In genomic region chr13:113333076-113333475, GRCh38 we compare ENCODE assay signal across 17 cellular contexts. TPM values are rescaled to one million over a fixed set of nuclear protein-coding genes. Genes with fewer than 3 reads are reported as not detected.
DNase-seq lines count a peak whose midpoint lies in the region; ATAC-seq and TF ChIP-seq lines count a peak whose summit lies in the region.
"Had no signal": no experiment of that assay in that cellular context is flagged by ENCODE, and none has a peak within 500 bp of the region (broad histone marks: within the 10 kb centered on the region; RNA-seq: fewer than 3 reads in every experiment).

No MANE protein-coding gene starts in this region.

- peaks cover 45% of the 10 kb centered on the region for H3K36me3 Mint-ChIP-seq in endodermal cell (ENCODE audit: low read depth)
- H3K36me3 Mint-ChIP-seq: CD4-positive, CD25-positive, alpha-beta regulatory T cell; CD8-positive, alpha-beta T cell had no signal

- H3K36me3 ChIP-seq in endodermal cell (ENCODE audit: control insufficient read depth, insufficient read depth, low read length) (no peaks in the 10 kb centered on the region), lower lobe of right lung (no peaks in the 10 kb centered on the region)
- H3K36me3 ChIP-seq: BLaER1 had no signal

- H3K4me3 Mint-ChIP-seq in endodermal cell, result no peak overlapping the region
- H3K4me3 Mint-ChIP-seq: B cell; CD4-positive, CD25-positive, alpha-beta regulatory T cell; CD8-positive, alpha-beta T cell had no signal

- WGBS in endodermal cell (ENCODE audit: insufficient coverage in 1 of 2, insufficient read length in 1 of 2), 2 experiments, result 94 to 97% methylated on average over 13 to 14 of the region's 14 CpGs

- intact Hi-C loops in Right ventricle myocardium superior (cut with DNase I), result no loop called here
- intact Hi-C loops in cardiac septum (cut with DNase I), result no loop called here
- intact Hi-C loops in lower lobe of right lung (cut with DNase I), result no loop called here

- no peaks in the 10 kb centered on the region for H3K4me1 Mint-ChIP-seq in endodermal cell
- H3K4me1 Mint-ChIP-seq: B cell; CD4-positive, CD25-positive, alpha-beta regulatory T cell had no signal

- H3K9me3 ChIP-seq in endodermal cell (ENCODE audit: control insufficient read depth, low read length) (no peaks in the 10 kb centered on the region), lower lobe of right lung (no peaks in the 10 kb centered on the region)
- H3K9me3 ChIP-seq: BLaER1, Caco-2 had no signal

- ATAC-seq in Right ventricle myocardium superior (ENCODE audit: poor library complexity) (no peak), lower lobe of right lung (no peak), HG02852 (IDR thresholded peaks at IDR 0.05; ENCODE audit: unreplicated experiment) (no peak), HG02763 (IDR thresholded peaks at IDR 0.05; ENCODE audit: unreplicated experiment) (no peak)
- ATAC-seq: CD8-positive, alpha-beta T cell had no signal

- DNase-seq in Right ventricle myocardium superior, result peak; percentile 8
- no peak for DNase-seq in cardiac septum (ENCODE audit: low spot score)
- no peak for DNase-seq in endodermal cell
- DNase-seq in lower lobe of right lung, result peak; percentile 32
- no peak for DNase-seq in NCI-H1092 (lab: John Stamatoyannopoulos, UW)
- DNase-seq: Caco-2; CD4-positive, CD25-positive, alpha-beta regulatory T cell; CD8-positive, alpha-beta T cell; DMS153; DND-41; GOT3; HCEC 1CT had no signal

- H3K27me3 ChIP-seq in endodermal cell (ENCODE audit: control insufficient read depth, insufficient read depth, low read length, poor library complexity, severe bottlenecking) (no peaks in the 10 kb centered on the region), lower lobe of right lung (ENCODE audit: low read depth) (no peaks in the 10 kb centered on the region)
- H3K27me3 ChIP-seq: BLaER1 had no signal

- H3K4me3 ChIP-seq in endodermal cell (ENCODE audit: low read length), result no peak overlapping the region
- H3K4me3 ChIP-seq in lower lobe of right lung, result no peak overlapping the region
- H3K4me3 ChIP-seq: BLaER1 had no signal

- H3K9ac ChIP-seq in endodermal cell (ENCODE audit: extremely low read depth, low read length, poor library complexity, severe bottlenecking), result no peak overlapping the region
- H3K9ac ChIP-seq: BLaER1 had no signal

- TF ChIP-seq CTCF in endodermal cell (conservative IDR thresholded peaks at IDR 0.05), result no peak
- TF ChIP-seq CTCF in lower lobe of right lung (IDR thresholded peaks at IDR 0.05), result no peak

- no peaks in the 10 kb centered on the region for H3K9me3 Mint-ChIP-seq in endodermal cell
- H3K9me3 Mint-ChIP-seq: CD4-positive, CD25-positive, alpha-beta regulatory T cell; CD8-positive, alpha-beta T cell had no signal

- no peak overlapping the region for H3K27ac ChIP-seq in endodermal cell (ENCODE audit: low read depth, low read length)
- no peak overlapping the region for H3K27ac ChIP-seq in lower lobe of right lung
- H3K27ac ChIP-seq: 22Rv1, BLaER1 had no signal

- no peaks in the 10 kb centered on the region for H3K27me3 Mint-ChIP-seq in endodermal cell (ENCODE audit: insufficient read depth)

- no peaks in the 10 kb centered on the region for H3K4me1 ChIP-seq in endodermal cell (ENCODE audit: control insufficient read depth, insufficient read depth, low read length)
- H3K4me1 ChIP-seq in lower lobe of right lung, result no peaks in the 10 kb centered on the region
- H3K4me1 ChIP-seq: BLaER1 had no signal

- H3K27ac Mint-ChIP-seq in endodermal cell, result peak overlapping the region; percentile 48
- H3K27ac Mint-ChIP-seq: B cell; CD4-positive, CD25-positive, alpha-beta regulatory T cell; CD8-positive, alpha-beta T cell had no signal

RNA-seq across cellular contexts. Expression of gene GRTP1, which starts 30.9 kb away (rescaled TPM):
- total RNA-seq in Right ventricle myocardium superior (1.1 TPM), cardiac septum (0.70 TPM), endodermal cell (10 to 100 TPM; 31.4 to 35.1 TPM), lower lobe of right lung (4.2 TPM)
- polyA plus RNA-seq in endodermal cell (2013, experiment 1 of 2), result 7.6 TPM
- 7.7 TPM for polyA plus RNA-seq in endodermal cell (2013, experiment 2 of 2)
- total RNA-seq: B cell; CD4-positive, CD25-positive, alpha-beta regulatory T cell; CD8-positive, alpha-beta T cell had no signal

RNA-seq across cellular contexts. Expression of gene LAMP1, which starts 36.0 kb away (rescaled TPM):
- 89.6 TPM for total RNA-seq in Right ventricle myocardium superior
- total RNA-seq in cardiac septum, result 91.4 TPM
- 100 to 1,000 TPM; 153 to 160 TPM for total RNA-seq in endodermal cell
- polyA plus RNA-seq in endodermal cell (2013, experiment 1 of 2), result 103 TPM
- 95.8 TPM for polyA plus RNA-seq in endodermal cell (2013, experiment 2 of 2)
- 353 TPM for total RNA-seq in lower lobe of right lung

Comparison
In these comparisons a context has a peak if more than half of its experiments do, and no peak if none do; other contexts are left out.
1. DNase-seq: peak in Right ventricle myocardium superior (single experiment) and lower lobe of right lung (single experiment); none in cardiac septum (single experiment), endodermal cell (single experiment) and NCI-H1092 (single experiment).